In genomic region chr1:225848044-225848955, GRCh38 we compare ENCODE assay signal across 10 cellular contexts. TPM values are rescaled to one million over a fixed set of nuclear protein-coding genes. Genes with fewer than 3 reads are reported as not detected.
DNase-seq lines count a peak whose midpoint lies in the region; ATAC-seq, FAIRE-seq and TF ChIP-seq lines count a peak whose summit lies in the region.
"Had no signal": no experiment of that assay in that cellular context is flagged by ENCODE, and none has a peak within 500 bp of the region (broad histone marks: within the 10 kb centered on the region; RNA-seq: fewer than 3 reads in every experiment).

No MANE protein-coding gene starts in this region.

- TF ChIP-seq POLR2A in GM12878 (IDR thresholded peaks at IDR 0.05; ENCODE audit: low read depth, low read length), result peak; percentile 8; the same call in 1 of the 2 replicates

- no TSS peak for BruUV-seq in GM12878 (replicated peaks; lab: Mats Ljungman, UMichigan)

- TF ChIP-seq EP300 in GM12878 (IDR thresholded peaks at IDR 0.05; ENCODE audit: borderline replicate concordance in 1 of 2, control insufficient read depth in 1 of 2, low read depth in 2 of 2, low read length in 2 of 2), result peak in 1 of 2 experiments; percentile 54; a peak in 1 of 4 replicates

- RAD21 ChIA-PET in GM12878 (lab: Charles Lee; ENCODE audit: unreplicated experiment), result interaction anchor here (1.0 to 2.9 kb wide), 5 partner anchors 30 to 367 kb away, joined by 3 to 13 read pairs (median 4); partner anchors contain the start of genes SRP9 and TMEM63A

- no peak overlapping the region for H3K27ac Mint-ChIP-seq in HFFc6

- no peaks in the 10 kb centered on the region for H3K27me3 ChIP-seq in GM12878 (replicated peaks in 1 of 2; ENCODE audit: control insufficient read depth in 2 of 2, insufficient read depth in 2 of 2, low read length in 1 of 2)
- H3K27me3 ChIP-seq in upper lobe of right lung, result no peaks in the 10 kb centered on the region
- H3K27me3 ChIP-seq: SJSA1 had no signal

- H3K9me3 ChIP-seq in KOPT-K1 (ENCODE audit: insufficient read depth, low read length, poor library complexity, severe bottlenecking), result no peaks in the 10 kb centered on the region
- H3K9me3 ChIP-seq in GM12878 (replicated peaks; ENCODE audit: control insufficient read depth, insufficient read depth, low read length), result no peaks in the 10 kb centered on the region
- H3K9me3 ChIP-seq in upper lobe of right lung, result no peaks in the 10 kb centered on the region
- H3K9me3 ChIP-seq: A549, SJSA1 had no signal

- in situ Hi-C loops in GM12878 (cut with MboI), result no loop called here

- SMC1A ChIA-PET in GM12878 (lab: Charles Lee; ENCODE audit: uncharacterized antibody, unreplicated experiment), result interaction anchor here (0.6 to 3.2 kb wide), 3 partner anchors 34 to 987 kb away, joined by 3 to 9 read pairs (median 4); partner anchors contain the start of gene TMEM63A

- ATAC-seq in GM21528 (IDR thresholded peaks at IDR 0.05; ENCODE audit: low FRiP score, unreplicated experiment) (peak; percentile 75), GM12878 (peak; percentile 71), upper lobe of right lung (no peak)
- ATAC-seq: A549 had no signal

- peaks cover 21% of the 10 kb centered on the region for H3K36me3 ChIP-seq in KOPT-K1 (ENCODE audit: insufficient read depth, low read length)
- peaks cover 2 to 10% of the 10 kb centered on the region in 2 experiments; a peak in 2 of 4 replicates for H3K36me3 ChIP-seq in GM12878 (ENCODE audit: control insufficient read depth in 2 of 2, insufficient read depth in 2 of 2, low read length in 1 of 2)
- peaks cover 67% of the 10 kb centered on the region for H3K36me3 ChIP-seq in upper lobe of right lung

- H3K9me3 Mint-ChIP-seq in HFFc6, result no peaks in the 10 kb centered on the region

- TF ChIP-seq CTCF in GM12878 (IDR thresholded peaks at IDR 0.05 in 2 of 3, conservative IDR thresholded peaks at IDR 0.05 in 1 of 3; ENCODE audit: control insufficient read depth in 2 of 3, extremely low read depth in 1 of 3, insufficient read depth in 1 of 3, low read depth in 3 of 3, low read length in 3 of 3) (no peak), HFFc6 (IDR thresholded peaks at IDR 0.05) (no peak), upper lobe of right lung (IDR thresholded peaks at IDR 0.05) (no peak)

- peak overlapping the region; percentile 89 for H3K4me2 ChIP-seq in GM12878 (ENCODE audit: control insufficient read depth, insufficient read depth)
- H3K4me2 ChIP-seq: A549 had no signal

- 35% methylated on average over 16 of the region's 16 CpGs for WGBS in GM12878 (ENCODE audit: insufficient coverage, insufficient replicate concordance, low lambda C conversion rate, missing lambda C conversion rate)

- H3K27ac ChIP-seq in KOPT-K1 (ENCODE audit: low read depth, low read length, poor library complexity, severe bottlenecking) (peak overlapping the region; percentile 83), GM12878 (ENCODE audit: control insufficient read depth, insufficient read depth) (peak overlapping the region; percentile 77), upper lobe of right lung (no peak overlapping the region)
- H3K27ac ChIP-seq: A549, SJSA1 had no signal

- intact Hi-C loops in GM12878 (cut with micrococcal nuclease; ENCODE audit: unreplicated experiment), result loop anchor here (1.0 to 10.0 kb wide), 3 partner anchors 71 to 373 kb away; partner anchors contain the start of gene SRP9
- intact Hi-C loops in upper lobe of right lung (cut with DNase I), result no loop called here

- CTCF ChIA-PET in GM12878 (lab: Yijun Ruan, JAX), result no interaction called here

- no peak overlapping the region for H3K4me3 Mint-ChIP-seq in HFFc6

- no peaks in the 10 kb centered on the region for H3K79me2 ChIP-seq in GM12878 (ENCODE audit: control insufficient read depth, insufficient read depth, low read length)

- H3K4me3 ChIP-seq in GM12878 (peak overlapping the region; percentile 47; the same call in 1 of the 2 replicates), upper lobe of right lung (no peak overlapping the region)
- H3K4me3 ChIP-seq: A549, SJSA1 had no signal

- peak overlapping the region; percentile 59 for H3K9ac ChIP-seq in GM12878 (ENCODE audit: control insufficient read depth, insufficient read depth, low read length)

- peak; percentile 29 for DNase-seq in NCI-H1436 (lab: John Stamatoyannopoulos, UW)
- DNase-seq in NCI-H1436 treated with DMSO at 0.1 percent for 48 hours (lab: John Stamatoyannopoulos, UW), result no peak
- DNase-seq in GM12878 (ENCODE audit: low read depth, low spot score), result peak; percentile 51
- peak; percentile 95 for DNase-seq in pons (ENCODE audit: low spot score)
- no peak for DNase-seq in HFFc6
- DNase-seq in upper lobe of right lung, result no peak

- TF ChIP-seq RAD21 in GM12878 (IDR thresholded peaks at IDR 0.05; ENCODE audit: insufficient read depth, low read depth, low read length), result no peak

- H3K4me1 ChIP-seq in GM12878 (ENCODE audit: control insufficient read depth, insufficient read depth, low read length) (peaks cover 53% of the 10 kb centered on the region), upper lobe of right lung (peaks cover 25% of the 10 kb centered on the region)
- H3K4me1 ChIP-seq: SJSA1 had no signal

- no peaks in the 10 kb centered on the region for H4K20me1 ChIP-seq in GM12878 (ENCODE audit: control insufficient read depth, insufficient read depth)

- no peaks in the 10 kb centered on the region for H3K4me1 Mint-ChIP-seq in HFFc6 (ENCODE audit: low read depth)

- peak; percentile 89 for FAIRE-seq in GM12878 (lab: Jason Lieb, UNC)
- FAIRE-seq: A549 had no signal

- H3K36me3 Mint-ChIP-seq in HFFc6 (ENCODE audit: low read depth), result 0 out of 2 replicates have a peak, but pooled peaks cover 16% of the 10 kb centered on the region

- peak overlapping the region; percentile 54 for H2AFZ ChIP-seq in GM12878 (ENCODE audit: control insufficient read depth, low read depth, low read length)

- peaks cover 2% of the 10 kb centered on the region; the same call in 1 of the 2 replicates for H3K27me3 Mint-ChIP-seq in HFFc6 (ENCODE audit: insufficient read depth)

- POLR2A ChIA-PET in GM12878 (lab: Charles Lee), result interaction anchor here (0.5 to 2.0 kb wide), 2 partner anchors 34 to 60 kb away, joined by 4 to 8 read pairs; partner anchors contain the start of gene TMEM63A

RNA-seq across cellular contexts. Expression of gene TMEM63A, which starts 33.9 kb away (rescaled TPM):
- total RNA-seq in GM12878 (2013; cell fraction: nucleolus; rRNA removed), result 302 and 309 TPM in 2 replicates
- total RNA-seq in GM12878 (2014; rRNA removed) (12.0 TPM in 2 replicates), GM12878 (2014; rRNA removed; fragmentation: Illumina TruSeq; extraction: Trizol) (8.7 and 10.4 TPM in 2 replicates), GM12878 (2021) (27.6 and 31.8 TPM in 2 replicates), upper lobe of right lung (119 TPM)
- polyA plus RNA-seq in GM12878 (2011; ENCODE audit: low read depth), result 9.4 TPM
- polyA plus RNA-seq in GM12878 (2011; rRNA removed) (21.0 and 33.5 TPM in 2 replicates), GM12878 (2014; fragmentation: Illumina TruSeq; extraction: Trizol) (19.6 and 20.1 TPM in 2 replicates), GM12878 (2014; fragmentation: Nextera tagmentation; extraction: Ambion mirVana) (1 to 10 TPM; 1.3 to 1.8 TPM), GM12878 (2014; rRNA removed) (17.2 and 20.2 TPM in 2 replicates), GM12878 (2016; fragmentation: Nextera tagmentation; extraction: Ambion mirVana) (10 to 100 TPM; 14.4 to 15.9 TPM)
- 18.1 and 18.5 TPM in 2 replicates for polyA plus RNA-seq in GM12878 (2011; cell fraction: cytosol; rRNA removed)
- 203 and 271 TPM in 2 replicates for polyA plus RNA-seq in GM12878 (2011; cell fraction: nucleus; rRNA removed)
- 18.2 and 27.5 TPM in 2 replicates for polyA plus RNA-seq in GM12878 (2012)
- 37.9 and 46.4 TPM in 2 replicates for polyA minus RNA-seq in GM12878 (2011; rRNA and poly(A)+ RNA removed)
- 7.7 and 11.4 TPM in 2 replicates for polyA minus RNA-seq in GM12878 (2011; cell fraction: cytosol; rRNA and poly(A)+ RNA removed)
- 61.2 and 88.9 TPM in 2 replicates for polyA minus RNA-seq in GM12878 (2011; cell fraction: nucleus; rRNA and poly(A)+ RNA removed)
- total RNA-seq in HFFc6 (2021; fragmentation: NEBNext Ultra II Directional; extraction: Animal tissue kit (Norgen Biotek cat#: 25700)), result 10 to 100 TPM; 18.9 to 29.1 (median 22.0) TPM

RNA-seq across cellular contexts. Expression of gene EPHX1, which starts 38.4 kb away (rescaled TPM):
- total RNA-seq in GM12878 (2013; cell fraction: nucleolus; rRNA removed), result 1.2 and 3.3 TPM in 2 replicates
- total RNA-seq in GM12878 (2014; rRNA removed) (0.73 and 1.0 TPM in 2 replicates), GM12878 (2014; rRNA removed; fragmentation: Illumina TruSeq; extraction: Trizol) (1.0 TPM in 2 replicates), GM12878 (2021) (2.6 and 2.9 TPM in 2 replicates), upper lobe of right lung (245 TPM)
- 1.4 TPM for polyA plus RNA-seq in GM12878 (2011; ENCODE audit: low read depth)
- polyA plus RNA-seq in GM12878 (2011; rRNA removed) (0.29 and 0.69 TPM in 2 replicates), GM12878 (2014; fragmentation: Illumina TruSeq; extraction: Trizol) (1.4 and 1.6 TPM in 2 replicates), GM12878 (2014; fragmentation: Nextera tagmentation; extraction: Ambion mirVana) (not detected), GM12878 (2014; rRNA removed) (0.33 and 1.6 TPM in 2 replicates), GM12878 (2016; fragmentation: Nextera tagmentation; extraction: Ambion mirVana) (under 1 TPM; 0.64 to 0.83 TPM)
- 0.22 and 0.78 TPM in 2 replicates for polyA plus RNA-seq in GM12878 (2011; cell fraction: cytosol; rRNA removed)
- polyA plus RNA-seq in GM12878 (2011; cell fraction: nucleus; rRNA removed), result 1.1 and 1.2 TPM in 2 replicates
- 1.5 and 2.8 TPM in 2 replicates for polyA plus RNA-seq in GM12878 (2012)
- 0.62 TPM in 1 of 2 replicates, not detected in the other for polyA minus RNA-seq in GM12878 (2011; rRNA and poly(A)+ RNA removed)
- not detected in 2 replicates for polyA minus RNA-seq in GM12878 (2011; cell fraction: cytosol; rRNA and poly(A)+ RNA removed)
- polyA minus RNA-seq in GM12878 (2011; cell fraction: nucleus; rRNA and poly(A)+ RNA removed), result 0.86 and 0.97 TPM in 2 replicates
- 10 to 100 TPM; 30.3 to 38.7 (median 34.9) TPM for total RNA-seq in HFFc6 (2021; fragmentation: NEBNext Ultra II Directional; extraction: Animal tissue kit (Norgen Biotek cat#: 25700))

RNA-seq across cellular contexts. Expression of gene LEFTY1, which starts 40.6 kb away (rescaled TPM):
- total RNA-seq in GM12878 (2013; cell fraction: nucleolus; rRNA removed), result not detected in 2 replicates
- total RNA-seq in GM12878 (2014; rRNA removed) (0.06 TPM in 1 of 2 replicates, not detected in the other), GM12878 (2014; rRNA removed; fragmentation: Illumina TruSeq; extraction: Trizol) (not detected in 2 replicates), GM12878 (2021) (0.27 TPM in 1 of 2 replicates, not detected in the other), upper lobe of right lung (0.35 TPM)
- polyA plus RNA-seq in GM12878 (2011; ENCODE audit: low read depth), result not detected
- polyA plus RNA-seq in GM12878 (2011; rRNA removed) (not detected in 2 replicates), GM12878 (2014; fragmentation: Illumina TruSeq; extraction: Trizol) (not detected in 2 replicates), GM12878 (2014; fragmentation: Nextera tagmentation; extraction: Ambion mirVana) (not detected), GM12878 (2014; rRNA removed) (0.06 TPM in 1 of 2 replicates, not detected in the other), GM12878 (2016; fragmentation: Nextera tagmentation; extraction: Ambion mirVana) (not detected)
- polyA plus RNA-seq in GM12878 (2011; cell fraction: cytosol; rRNA removed), result 0.04 TPM in 1 of 2 replicates, not detected in the other
- 0.06 TPM in 1 of 2 replicates, not detected in the other for polyA plus RNA-seq in GM12878 (2011; cell fraction: nucleus; rRNA removed)
- polyA plus RNA-seq in GM12878 (2012), result 0.08 TPM in 1 of 2 replicates, not detected in the other
- polyA minus RNA-seq in GM12878 (2011; rRNA and poly(A)+ RNA removed), result not detected in 2 replicates
- polyA minus RNA-seq in GM12878 (2011; cell fraction: cytosol; rRNA and poly(A)+ RNA removed), result not detected in 2 replicates
- not detected in 2 replicates for polyA minus RNA-seq in GM12878 (2011; cell fraction: nucleus; rRNA and poly(A)+ RNA removed)
- total RNA-seq in HFFc6 (2021; fragmentation: NEBNext Ultra II Directional; extraction: Animal tissue kit (Norgen Biotek cat#: 25700)), result not detected
- total RNA-seq: SJSA1 had no signal

Comparison
In these comparisons a context has a peak if more than half of its experiments do, and no peak if none do; other contexts are left out.
1. DNase-seq: peak in NCI-H1436 (single experiment), GM12878 (single experiment) and pons (single experiment); none in NCI-H1436 treated with DMSO at 0.1 percent for 48 hours (single experiment), HFFc6 (single experiment) and upper lobe of right lung (single experiment).
2. RNA of gene EPHX1, which starts 38.4 kb away (total RNA-seq): 245 TPM in upper lobe of right lung (single experiment) and 30.3 to 38.7 TPM in HFFc6; 0.73 to 3.3 TPM in GM12878; every median in the first group is over 4 times any median in the second.